Comparison of ENCODE assay signal across 2 cellular contexts in the genomic region with DNA sequence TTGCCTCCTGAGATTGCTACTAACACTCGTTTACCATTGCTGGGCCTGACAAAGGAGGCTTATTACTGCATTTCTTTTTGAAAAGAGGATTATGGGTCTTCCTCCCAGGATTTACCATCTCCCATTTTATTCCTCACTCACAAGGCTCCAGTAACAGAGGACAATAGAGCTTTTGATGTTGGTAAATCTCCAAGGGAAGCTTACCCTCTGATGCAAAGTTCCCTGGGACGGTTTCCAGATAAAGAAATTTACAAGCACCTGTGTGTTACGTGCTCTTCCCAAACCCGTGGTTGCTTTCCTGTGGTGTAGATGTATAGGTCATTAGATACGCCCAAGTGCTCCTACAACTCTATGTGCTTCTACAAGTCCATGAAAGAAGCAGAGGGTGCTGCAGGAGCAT.
TF ChIP-seq lines count a peak whose summit lies in the region.

No MANE protein-coding gene starts in this region.

TF ChIP-seq in H1, 55 proteins besides CTCF, POLR2A, EP300 and RAD21:
- TF ChIP-seq SIX5 (IDR thresholded peaks at IDR 0.05; ENCODE audit: low read depth, low read length) (no peak), ASH2L (IDR thresholded peaks at IDR 0.05; ENCODE audit: low read length) (no peak), BACH1 (IDR thresholded peaks at IDR 0.05; ENCODE audit: low read length) (no peak), KDM1A (IDR thresholded peaks at IDR 0.05; ENCODE audit: borderline replicate concordance, low read length) (no peak), CHD1 (IDR thresholded peaks at IDR 0.05; ENCODE audit: low read depth, low read length) (no peak), E2F6 (IDR thresholded peaks at IDR 0.05) (no peak), GABPA (IDR thresholded peaks at IDR 0.05; ENCODE audit: borderline replicate concordance, insufficient read depth, low read length) (no peak)

TF ChIP-seq in liver, 16 proteins besides CTCF, POLR2A, EP300 and RAD21:
- TF ChIP-seq, protein P1, sequence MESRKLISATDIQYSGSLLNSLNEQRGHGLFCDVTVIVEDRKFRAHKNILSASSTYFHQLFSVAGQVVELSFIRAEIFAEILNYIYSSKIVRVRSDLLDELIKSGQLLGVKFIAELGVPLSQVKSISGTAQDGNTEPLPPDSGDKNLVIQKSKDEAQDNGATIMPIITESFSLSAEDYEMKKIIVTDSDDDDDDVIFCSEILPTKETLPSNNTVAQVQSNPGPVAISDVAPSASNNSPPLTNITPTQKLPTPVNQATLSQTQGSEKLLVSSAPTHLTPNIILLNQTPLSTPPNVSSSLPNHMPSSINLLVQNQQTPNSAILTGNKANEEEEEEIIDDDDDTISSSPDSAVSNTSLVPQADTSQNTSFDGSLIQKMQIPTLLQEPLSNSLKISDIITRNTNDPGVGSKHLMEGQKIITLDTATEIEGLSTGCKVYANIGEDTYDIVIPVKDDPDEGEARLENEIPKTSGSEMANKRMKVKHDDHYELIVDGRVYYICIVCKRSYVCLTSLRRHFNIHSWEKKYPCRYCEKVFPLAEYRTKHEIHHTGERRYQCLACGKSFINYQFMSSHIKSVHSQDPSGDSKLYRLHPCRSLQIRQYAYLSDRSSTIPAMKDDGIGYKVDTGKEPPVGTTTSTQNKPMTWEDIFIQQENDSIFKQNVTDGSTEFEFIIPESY (IDR thresholded peaks at IDR 0.05): no peak
- TF ChIP-seq TAF1 (conservative IDR thresholded peaks at IDR 0.05): no peak
- peak; percentile 7 for TF ChIP-seq HNF4G (IDR thresholded peaks at IDR 0.05)
- peak in 1 of 2 donors; percentile 26 for TF ChIP-seq RXRA (IDR thresholded peaks at IDR 0.05)
- TF ChIP-seq FOXA2 (IDR thresholded peaks at IDR 0.05): no peak
- TF ChIP-seq HNF4A (conservative IDR thresholded peaks at IDR 0.05): peak; percentile 84 to 97
- peak; percentile 44 for TF ChIP-seq YY1 (IDR thresholded peaks at IDR 0.05)
- TF ChIP-seq JUND (IDR thresholded peaks at IDR 0.05): peak in 1 of 2 donors; percentile 37
- TF ChIP-seq GABPA (IDR thresholded peaks at IDR 0.05 in 1 of 2, conservative IDR thresholded peaks at IDR 0.05 in 1 of 2): no peak
- no peak for TF ChIP-seq EGR1 (IDR thresholded peaks at IDR 0.05; ENCODE audit: low read depth in 2 of 2)
- peak; percentile 18 for TF ChIP-seq MAX (IDR thresholded peaks at IDR 0.05)
- TF ChIP-seq, protein P2, sequence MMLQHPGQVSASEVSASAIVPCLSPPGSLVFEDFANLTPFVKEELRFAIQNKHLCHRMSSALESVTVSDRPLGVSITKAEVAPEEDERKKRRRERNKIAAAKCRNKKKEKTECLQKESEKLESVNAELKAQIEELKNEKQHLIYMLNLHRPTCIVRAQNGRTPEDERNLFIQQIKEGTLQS (IDR thresholded peaks at IDR 0.05): no peak
- no peak for TF ChIP-seq FOXA1 (IDR thresholded peaks at IDR 0.05)
